In the genomic region with DNA sequence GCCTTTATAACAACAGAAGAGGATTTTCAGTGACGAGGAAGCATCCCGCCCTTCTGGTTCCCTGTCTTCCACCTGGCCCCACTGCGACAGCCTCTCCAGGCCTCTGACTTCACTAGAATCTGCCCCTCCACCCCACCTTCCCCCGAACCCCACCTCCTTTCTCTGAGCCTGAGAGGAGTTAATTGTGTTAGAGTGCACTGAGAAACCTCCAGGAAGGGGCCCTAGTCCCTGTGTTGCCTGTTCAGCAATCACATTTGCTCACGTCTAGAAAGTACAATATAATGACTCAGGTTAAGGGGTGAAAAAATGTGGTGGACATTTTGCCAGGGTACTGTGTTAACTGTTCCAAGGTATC, we compare ENCODE assay signal across 9 cellular contexts. TPM values are rescaled to one million over a fixed set of nuclear protein-coding genes. Genes with fewer than 3 reads are reported as not detected.
DNase-seq lines count a peak whose midpoint lies in the region; ATAC-seq and TF ChIP-seq lines count a peak whose summit lies in the region.
"Had no signal": no experiment of that assay in that cellular context is flagged by ENCODE, and none has a peak within 500 bp of the region (broad histone marks: within the 10 kb centered on the region; RNA-seq: fewer than 3 reads in every experiment).

No MANE protein-coding gene starts in this region.

- peaks cover 26 to 30% of the 10 kb centered on the region in 2 donors for H3K4me1 ChIP-seq in thoracic aorta (ENCODE audit: control insufficient read depth in 1 of 2, low read depth in 2 of 2)

- no peaks in the 10 kb centered on the region for H3K27me3 Mint-ChIP-seq in activated CD8-positive, alpha-beta memory T cell treated with anti-CD3 and anti-CD28 coated beads, Interleukin-2, amount 10 ng/mL, durations not matched to agents 7 days and 5 days
- H3K27me3 Mint-ChIP-seq in T-cell, result no peaks in the 10 kb centered on the region

- CTCF ChIA-PET in activated CD8-positive, alpha-beta memory T cell treated with anti-CD3 and anti-CD28 coated beads, Interleukin-2, amount 10 ng/mL, durations not matched to agents 7 days and 5 days (lab: Charles Lee), result interaction anchor here (1.5 to 3.1 kb wide), 2 partner anchors 12 to 13 kb away, joined by 3 to 15 read pairs; no protein-coding TSS in a partner anchor
- CTCF ChIA-PET in T-cell (lab: Charles Lee), result interaction anchor here in 1 of 2 donors (1.5 kb wide), 1 partner anchor 37 kb away, joined by 5 read pairs; no protein-coding TSS in a partner anchor

- H3K27ac Mint-ChIP-seq in activated CD8-positive, alpha-beta memory T cell treated with anti-CD3 and anti-CD28 coated beads, Interleukin-2, amount 10 ng/mL, durations not matched to agents 7 days and 5 days, result peak overlapping the region; percentile 85
- H3K27ac Mint-ChIP-seq in T-cell, result peak overlapping the region; percentile 84

- no peaks in the 10 kb centered on the region for H3K9me3 Mint-ChIP-seq in activated CD8-positive, alpha-beta memory T cell treated with anti-CD3 and anti-CD28 coated beads, Interleukin-2, amount 10 ng/mL, durations not matched to agents 7 days and 5 days (ENCODE audit: low read depth)
- H3K9me3 Mint-ChIP-seq in T-cell, result no peaks in the 10 kb centered on the region

- H3K9me3 ChIP-seq in thoracic aorta, result no peaks in the 10 kb centered on the region

- TF ChIP-seq CTCF in thoracic aorta (IDR thresholded peaks at IDR 0.05), result no peak

- peak; percentile 39 for ATAC-seq in activated CD8-positive, alpha-beta memory T cell treated with anti-CD3 and anti-CD28 coated beads, Interleukin-2, amount 10 ng/mL, durations not matched to agents 7 days and 5 days
- ATAC-seq in T-cell (replicated peaks in 1 of 4) (peak in 3 of 4 experiments; percentile 17 to 36 (median 29)), thoracic aorta (ENCODE audit: insufficient number of reproducible peaks, low FRiP score, low read depth) (no peak)

- H3K4me1 Mint-ChIP-seq in activated CD8-positive, alpha-beta memory T cell treated with anti-CD3 and anti-CD28 coated beads, Interleukin-2, amount 10 ng/mL, durations not matched to agents 7 days and 5 days, result peaks cover 77% of the 10 kb centered on the region
- H3K4me1 Mint-ChIP-seq in T-cell, result peaks cover 66 to 88% (median 76%) of the 10 kb centered on the region in 3 donors

- H3K4me3 Mint-ChIP-seq in activated CD8-positive, alpha-beta memory T cell treated with anti-CD3 and anti-CD28 coated beads, Interleukin-2, amount 10 ng/mL, durations not matched to agents 7 days and 5 days, result peak overlapping the region; percentile 8
- peak overlapping the region in 2 of 3 donors; percentile 50 to 55 for H3K4me3 Mint-ChIP-seq in T-cell

- H3K36me3 Mint-ChIP-seq in activated CD8-positive, alpha-beta memory T cell treated with anti-CD3 and anti-CD28 coated beads, Interleukin-2, amount 10 ng/mL, durations not matched to agents 7 days and 5 days, result peaks cover 35% of the 10 kb centered on the region
- H3K36me3 Mint-ChIP-seq in T-cell, result peaks cover 16% of the 10 kb centered on the region

- no peak overlapping the region for H3K27ac ChIP-seq in thoracic aorta

- no peaks in the 10 kb centered on the region for H3K27me3 ChIP-seq in thoracic aorta (replicated peaks; ENCODE audit: insufficient read depth)

- DNase-seq in activated CD8-positive, alpha-beta memory T cell treated with anti-CD3 and anti-CD28 coated beads, Interleukin-2, amount 10 ng/mL, durations not matched to agents 7 days and 5 days, result no peak
- no peak for DNase-seq in activated CD8-positive, alpha-beta memory T cell treated with anti-CD3 and anti-CD28 coated beads, Interleukin-2, amount 50 U/mL, for 48 hours
- DNase-seq in T-cell (no peak), iPS-NIHi11 (ENCODE audit: low spot score) (peak; percentile 43), thoracic aorta (ENCODE audit: low spot score) (no peak), EL (no peak), AML-193 (lab: John Stamatoyannopoulos, UW) (no peak)
- no peak for DNase-seq in NK-92 treated with Interleukin-12 subunit alpha and Interleukin-12 subunit beta, amount 100 ng/mL, for 24 hours (lab: John Stamatoyannopoulos, UW)
- DNase-seq: stimulated activated CD4-positive, alpha-beta T cell treated with anti-CD3 and anti-CD28 coated beads, Interleukin-2, amount 100 ng/mL, for 48 hours had no signal

- no peaks in the 10 kb centered on the region for H3K36me3 ChIP-seq in thoracic aorta

- H3K4me3 ChIP-seq in thoracic aorta, result peak overlapping the region; percentile 50

- POLR2A ChIA-PET in T-cell (lab: Charles Lee), result interaction anchor here in 1 of 2 donors (0.5 to 0.6 kb wide), 2 partner anchors 18 to 79 kb away, joined by 3 to 6 read pairs; no protein-coding TSS in a partner anchor

RNA-seq across cellular contexts. Expression of a gene that starts 38.8 kb away (rescaled TPM):
- total RNA-seq in activated CD8-positive, alpha-beta memory T cell treated with anti-CD3 and anti-CD28 coated beads, Interleukin-2, amount 10 ng/mL, durations not matched to agents 7 days and 5 days, result 10 to 100 TPM; 74.3 to 80.5 TPM
- total RNA-seq in T-cell, result 10 to 100 TPM; 44.8 to 71.0 (median 57.9) TPM
- 10 to 100 TPM; 20.4 to 20.9 TPM for total RNA-seq in thoracic aorta
